Comparison of ENCODE assay signal across 25 cellular contexts in genomic region chr9:105879181-105879580, GRCh38.
DNase-seq lines count a peak whose midpoint lies in the region; ATAC-seq, FAIRE-seq and TF ChIP-seq lines count a peak whose summit lies in the region.
"Had no signal": no experiment of that assay in that cellular context is flagged by ENCODE, and none has a peak within 500 bp of the region (broad histone marks: within the 10 kb centered on the region; RNA-seq: fewer than 3 reads in every experiment).

No MANE protein-coding gene starts in this region.

- H3K36me3 Mint-ChIP-seq in T-helper 17 cell (ENCODE audit: low read depth): no peaks in the 10 kb centered on the region
- H3K36me3 Mint-ChIP-seq: CD4-positive, alpha-beta memory T cell; IgD-negative memory B cell had no signal

- peak overlapping the region; percentile 86 for H3K27ac Mint-ChIP-seq in T-helper 17 cell
- H3K27ac Mint-ChIP-seq: IgD-negative memory B cell had no signal

- ATAC-seq in T-helper 17 cell: no peak
- ATAC-seq: A549, HCT116, Right ventricle myocardium inferior had no signal

- H3K4me3 Mint-ChIP-seq in T-helper 17 cell: no peak overlapping the region
- H3K4me3 Mint-ChIP-seq: CD4-positive, alpha-beta memory T cell; IgD-negative memory B cell had no signal

- H3K36me3 ChIP-seq in BLaER1 treated with 17β-estradiol and CSF1 and Interleukin-3, amounts not matched to agents 10 nM and 100 nM: no peaks in the 10 kb centered on the region
- H3K36me3 ChIP-seq: SJSA1 had no signal

- no peak for TF ChIP-seq CTCF in D721Med (IDR thresholded peaks at IDR 0.05; ENCODE audit: insufficient read depth, missing control alignments)
- no peak for TF ChIP-seq CTCF in GM10266 (IDR thresholded peaks at IDR 0.05; ENCODE audit: control insufficient read depth, insufficient read depth, low read depth, missing control alignments)

- peaks cover 4% of the 10 kb centered on the region for H3K4me1 Mint-ChIP-seq in T-helper 17 cell

- peaks cover 21% of the 10 kb centered on the region for H3K27me3 Mint-ChIP-seq in T-helper 17 cell

- peak; percentile 27 for DNase-seq in Daoy (ENCODE audit: low read depth)
- DNase-seq in T-helper 17 cell: no peak
- DNase-seq in astrocyte of the hippocampus (ENCODE audit: low read depth, low spot score): peak; percentile 50
- DNase-seq in stimulated activated naive CD4-positive, alpha-beta T cell treated with Interleukin-2 at 50 U/mL for 16 hours (lab: John Stamatoyannopoulos, UW): no peak
- no peak for DNase-seq in D721Med (ENCODE audit: insufficient read length, low spot score)
- no peak for DNase-seq in GM10266 (ENCODE audit: extremely low spot score)
- DNase-seq: AML-193; C1 segment of cervical spinal cord; Caco-2; CD4-positive, alpha-beta memory T cell; DMS153; DND-41; NCI-H2029; NCI-H446; NCI-H526; NCI-H82; NK-92 treated with Interleukin-12 subunit alpha and Interleukin-12 subunit beta, amount 100 ng/mL, for 24 hours; PC-9 had no signal

- H3K4me2 ChIP-seq in BLaER1 treated with 17β-estradiol and CSF1 and Interleukin-3, amounts not matched to agents 10 nM and 100 nM: peak overlapping the region in 7 of 11 experiments; percentile 8 to 57 (median 42); a peak in 10 of 22 replicates
- H3K4me2 ChIP-seq: A549, PC-9 had no signal

- no peaks in the 10 kb centered on the region for H3K9me3 ChIP-seq in BLaER1 treated with 17β-estradiol and CSF1 and Interleukin-3, amounts not matched to agents 10 nM and 100 nM (replicated peaks in 1 of 11)
- H3K9me3 ChIP-seq in T-helper 17 cell (ENCODE audit: control insufficient read depth, low read length, poor library complexity, severe bottlenecking): no peaks in the 10 kb centered on the region
- H3K9me3 ChIP-seq: A549, Caco-2, SJSA1 had no signal

- no peak overlapping the region for H3K4me3 ChIP-seq in BLaER1 treated with 17β-estradiol and CSF1 and Interleukin-3, amounts not matched to agents 10 nM and 100 nM
- H3K4me3 ChIP-seq: A549, PC-9, SJSA1 had no signal

- H3K9ac ChIP-seq in BLaER1 treated with 17β-estradiol and CSF1 and Interleukin-3, amounts not matched to agents 10 nM and 100 nM: no peak overlapping the region

- H3K27me3 ChIP-seq in BLaER1 treated with 17β-estradiol and CSF1 and Interleukin-3, amounts not matched to agents 10 nM and 100 nM: no peaks in the 10 kb centered on the region
- H3K27me3 ChIP-seq: SJSA1 had no signal

- H4K20me1 ChIP-seq in BLaER1 treated with 17β-estradiol and CSF1 and Interleukin-3, amounts not matched to agents 10 nM and 100 nM: no peaks in the 10 kb centered on the region

- H3K27ac ChIP-seq in BLaER1 treated with 17β-estradiol and CSF1 and Interleukin-3, amounts not matched to agents 10 nM and 100 nM: no peak overlapping the region
- H3K27ac ChIP-seq: A549, HL-60, PC-9, SJSA1 had no signal

- H3K4me1 ChIP-seq in BLaER1 treated with 17β-estradiol and CSF1 and Interleukin-3, amounts not matched to agents 10 nM and 100 nM: peaks cover 15 to 38% (median 33%) of the 10 kb centered on the region in 10 experiments
- H3K4me1 ChIP-seq: A549, Caco-2, SJSA1 had no signal

- no peak for FAIRE-seq in D721Med (lab: Jason Lieb, UNC)
- FAIRE-seq: A549 had no signal

Comparison
In these comparisons a context has a peak if more than half of its experiments do, and no peak if none do; other contexts are left out.
1. DNase-seq: peak in Daoy (single experiment) and astrocyte of the hippocampus (single experiment); none in T-helper 17 cell (0 of 3), stimulated activated naive CD4-positive, alpha-beta T cell treated with Interleukin-2 at 50 U/mL for 16 hours (single experiment), D721Med (single experiment) and GM10266 (single experiment).